26 cellular contexts compared by ENCODE assay signal in the genomic region with DNA sequence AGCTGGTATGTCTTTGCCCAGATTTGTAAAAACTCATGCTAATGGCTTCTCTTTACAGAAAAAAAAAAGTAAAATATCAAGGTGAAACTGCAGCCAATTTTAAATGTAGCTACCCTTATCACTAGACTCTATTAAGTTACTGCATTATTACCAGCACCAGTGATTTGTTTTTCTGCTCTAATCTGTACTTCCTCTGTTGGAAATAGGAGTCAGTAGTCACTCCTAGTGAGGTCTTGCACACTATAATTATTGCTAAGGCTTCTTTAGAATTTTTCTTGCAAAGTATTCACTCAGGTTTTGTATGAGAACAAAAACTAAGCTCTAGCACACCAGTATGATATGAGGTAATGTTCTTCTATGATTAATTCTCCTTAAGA.
"Had no signal": no experiment of that assay in that cellular context is flagged by ENCODE, and none has a peak within 500 bp of the region (broad histone marks: within the 10 kb centered on the region; RNA-seq: fewer than 3 reads in every experiment).

No MANE protein-coding gene starts in this region.

- H3K4me1 ChIP-seq: ascending aorta, Peyer's patch had no signal

- H3K27me3 ChIP-seq: ascending aorta, Peyer's patch had no signal

- H3K4me1 Mint-ChIP-seq: activated CD4-positive, alpha-beta T cell treated with anti-CD3 and anti-CD28 coated beads, Interleukin-2, amount 10 ng/mL, durations not matched to agents 24 days and 14 days; activated naive CD4-positive, alpha-beta T cell treated with anti-CD3 and anti-CD28 coated beads, Interleukin-2, amount 50 U/mL, for 24 hours; activated naive CD8-positive, alpha-beta T cell treated with anti-CD3 and anti-CD28 coated beads, Interleukin-2, amount 10 ng/mL, durations not matched to agents 7 days and 5 days had no signal

- H3K27ac ChIP-seq: ascending aorta, Peyer's patch had no signal

- H3K9me3 ChIP-seq: Peyer's patch had no signal

- H3K4me3 Mint-ChIP-seq: activated CD4-positive, alpha-beta T cell treated with anti-CD3 and anti-CD28 coated beads, Interleukin-2, amount 10 ng/mL, durations not matched to agents 24 days and 14 days; activated CD8-positive, alpha-beta T cell treated with anti-CD3 and anti-CD28 coated beads, Interleukin-2, amount 10 ng/mL, durations not matched to agents 7 days and 5 days; activated naive CD4-positive, alpha-beta T cell treated with anti-CD3 and anti-CD28 coated beads, Interleukin-2, amount 50 U/mL, for 24 hours; activated naive CD8-positive, alpha-beta T cell treated with anti-CD3 and anti-CD28 coated beads, Interleukin-2, amount 10 ng/mL, durations not matched to agents 7 days and 5 days; activated T-cell treated with anti-CD3 and anti-CD28 coated beads, Interleukin-2, amount 50 U/mL, for 24 hours had no signal

- DNase-seq: activated CD4-positive, alpha-beta T cell treated with anti-CD3 and anti-CD28 coated beads, Interleukin-2, amount 10 ng/mL, durations not matched to agents 24 days and 14 days; activated CD4-positive, alpha-beta T cell treated with anti-CD3 and anti-CD28 coated beads, Interleukin-2, amount 50 U/mL, for 4 hours; activated CD8-positive, alpha-beta T cell treated with anti-CD3 and anti-CD28 coated beads, Interleukin-2, amount 10 ng/mL, durations not matched to agents 7 days and 5 days; activated gamma-delta T cell; activated naive CD4-positive, alpha-beta T cell treated with Interleukin-2 at 50 U/mL for 16 hours; activated naive CD8-positive, alpha-beta T cell treated with anti-CD3 and anti-CD28 coated beads, Interleukin-2, amount 10 ng/mL, durations not matched to agents 7 days and 5 days; activated T-cell treated with anti-CD3 and anti-CD28 coated beads, Interleukin-2, amount 50 U/mL, for 24 hours; amygdala; caudate nucleus; NCI-H1092 treated with DMSO at 0.1 percent for 48 hours; NCI-H1417; NCI-H146; NCI-H187; NCI-H2029 treated with DMSO at 0.1 percent for 48 hours; NCI-H2107; NCI-H2171; NCI-H226; NCI-H524 treated with DMSO at 0.1 percent for 48 hours; Peyer's patch; RPMI8226; SIG-M5; T1000 had no signal

- H3K9me3 Mint-ChIP-seq: activated CD4-positive, alpha-beta T cell treated with anti-CD3 and anti-CD28 coated beads, Interleukin-2, amount 10 ng/mL, durations not matched to agents 24 days and 14 days; activated naive CD4-positive, alpha-beta T cell treated with anti-CD3 and anti-CD28 coated beads, Interleukin-2, amount 50 U/mL, for 24 hours; activated T-helper 2 cell treated with anti-CD3 and anti-CD28 coated beads, Interferon-gamma antibody, Interleukin-2, Interleukin-4, amounts not matched to agents 10 μg/mL and 5 μg/mL and 100 μg/mL, durations not matched to agents 14 hours and 24 hours and 36 hours had no signal

- H3K27ac Mint-ChIP-seq: activated CD4-positive, alpha-beta T cell treated with anti-CD3 and anti-CD28 coated beads, Interleukin-2, amount 10 ng/mL, durations not matched to agents 24 days and 14 days; activated CD8-positive, alpha-beta T cell treated with anti-CD3 and anti-CD28 coated beads, Interleukin-2, amount 10 ng/mL, durations not matched to agents 7 days and 5 days; activated naive CD8-positive, alpha-beta T cell treated with anti-CD3 and anti-CD28 coated beads, Interleukin-2, amount 10 ng/mL, durations not matched to agents 7 days and 5 days; activated T-cell treated with anti-CD3 and anti-CD28 coated beads, Interleukin-2, amount 50 U/mL, for 24 hours; activated T-helper 2 cell treated with anti-CD3 and anti-CD28 coated beads, Interferon-gamma antibody, Interleukin-2, Interleukin-4, amounts not matched to agents 10 μg/mL and 5 μg/mL and 100 μg/mL, durations not matched to agents 14 hours and 24 hours and 36 hours had no signal

- H3K4me3 ChIP-seq: ascending aorta, K562, Peyer's patch had no signal

- H3K36me3 Mint-ChIP-seq: activated naive CD4-positive, alpha-beta T cell treated with anti-CD3 and anti-CD28 coated beads, Interleukin-2, amount 50 U/mL, for 24 hours; activated naive CD8-positive, alpha-beta T cell treated with anti-CD3 and anti-CD28 coated beads, Interleukin-2, amount 10 ng/mL, durations not matched to agents 7 days and 5 days had no signal

- FAIRE-seq: K562 had no signal

- ATAC-seq: activated CD8-positive, alpha-beta T cell treated with anti-CD3 and anti-CD28 coated beads, Interleukin-2, amount 10 ng/mL, durations not matched to agents 7 days and 5 days; K562 had no signal

- H3K27me3 Mint-ChIP-seq: activated CD4-positive, alpha-beta T cell treated with anti-CD3 and anti-CD28 coated beads, Interleukin-2, amount 10 ng/mL, durations not matched to agents 24 days and 14 days; activated naive CD8-positive, alpha-beta T cell treated with anti-CD3 and anti-CD28 coated beads, Interleukin-2, amount 10 ng/mL, durations not matched to agents 7 days and 5 days; activated T-cell treated with anti-CD3 and anti-CD28 coated beads, Interleukin-2, amount 50 U/mL, for 24 hours had no signal

- H3K36me3 ChIP-seq: ascending aorta, Peyer's patch had no signal
